In the genomic region with DNA sequence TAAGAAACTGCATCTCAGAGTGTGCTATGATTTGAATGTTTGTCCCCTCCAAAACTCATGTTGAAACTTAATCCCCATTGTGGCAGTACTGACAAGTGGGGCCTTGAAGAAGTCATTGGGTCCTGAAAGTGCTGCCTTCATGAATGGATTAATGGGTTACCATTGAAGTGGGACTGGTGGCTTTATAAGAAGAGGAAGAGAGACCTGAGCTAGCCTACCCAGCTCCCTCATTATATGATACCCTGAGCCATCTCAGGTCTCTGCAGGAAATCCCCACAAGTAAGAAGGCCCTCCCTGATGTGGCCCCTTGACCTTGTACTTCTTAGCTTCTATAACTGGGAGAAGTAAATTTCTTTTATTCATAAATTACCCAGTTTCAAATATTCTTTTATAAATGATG, we compare ENCODE assay signal across 26 cellular contexts.
"Had no signal": no experiment of that assay in that cellular context is flagged by ENCODE, and none has a peak within 500 bp of the region (broad histone marks: within the 10 kb centered on the region; RNA-seq: fewer than 3 reads in every experiment).

No MANE protein-coding gene starts in this region.

- H3K4me3 ChIP-seq: colonic mucosa, esophagus squamous epithelium, gastrocnemius medialis, heart right ventricle, left lung, lower lobe of right lung, mucosa of descending colon had no signal

- H3K36me3 ChIP-seq: colonic mucosa, esophagus squamous epithelium, gastrocnemius medialis, heart right ventricle, left lung, lower lobe of right lung had no signal

- H3K27ac ChIP-seq: colonic mucosa, epithelial cell of prostate, esophagus squamous epithelium, gastrocnemius medialis, heart right ventricle, left lung, lower lobe of right lung had no signal

- FAIRE-seq: endometrium, islet of Langerhans, keratinocyte had no signal

- DNase-seq: colonic mucosa; cortex of kidney; effector CD8-positive, alpha-beta T cell; effector memory CD8-positive, alpha-beta T cell; endodermal cell; erythroblast; esophagus squamous epithelium; foreskin fibroblast; foreskin melanocyte; gastrocnemius medialis; glutamatergic neuron; head of caudate nucleus; heart right ventricle; hippocampal formation; left cardiac atrium; left lung; left ventricle myocardium superior; lower lobe of right lung; mesenchymal stem cell; mucosa of descending colon; naive B cell had no signal

- H3K9me3 ChIP-seq: colonic mucosa, esophagus squamous epithelium, gastrocnemius medialis, mucosa of descending colon had no signal

- H3K4me1 ChIP-seq: colonic mucosa, esophagus squamous epithelium, gastrocnemius medialis, heart right ventricle, left lung, lower lobe of right lung had no signal

- H3K27me3 ChIP-seq: colonic mucosa, esophagus squamous epithelium, gastrocnemius medialis, heart right ventricle, left lung had no signal

- ATAC-seq: effector memory CD8-positive, alpha-beta T cell; esophagus mucosa; gastrocnemius medialis; heart right ventricle; left cardiac atrium; left lung; left ventricle myocardium superior; lower lobe of right lung; mucosa of descending colon had no signal
